17 cellular contexts compared by ENCODE assay signal in genomic region chr13:21000647-21001046, GRCh38.
A peak's percentile ranks its signal among the peaks of the same experiment; 100 is the strongest.
DNase-seq lines count a peak whose midpoint lies in the region; ATAC-seq, FAIRE-seq and TF ChIP-seq lines count a peak whose summit lies in the region.
"Had no signal": no experiment of that assay in that cellular context is flagged by ENCODE, and none has a peak within 500 bp of the region (broad histone marks: within the 10 kb centered on the region; RNA-seq: fewer than 3 reads in every experiment).

No MANE protein-coding gene starts in this region.

- no peak overlapping the region for H2AFZ ChIP-seq in HepG2 (ENCODE audit: low read length)
- H2AFZ ChIP-seq: GM23248 had no signal

- no peak overlapping the region for H3K9ac ChIP-seq in HepG2 (ENCODE audit: insufficient read depth, low read depth, low read length)
- H3K9ac ChIP-seq: BLaER1, GM23248 had no signal

- BruUV-seq in HepG2 (replicated peaks; lab: Mats Ljungman, UMichigan), result no TSS peak

- no peak for TF ChIP-seq RAD21 in HepG2 (CRISPR knock-in tag; IDR thresholded peaks at IDR 0.05)

- H3K4me1 ChIP-seq in HepG2 (ENCODE audit: insufficient read depth, low read length), result peaks cover 23% of the 10 kb centered on the region
- peaks cover 0 to 5% (median 0%) of the 10 kb centered on the region in 4 donors for H3K4me1 ChIP-seq in right lobe of liver
- H3K4me1 ChIP-seq: HAP-1 had no signal

- intact Hi-C loops in HepG2 (cut with micrococcal nuclease; ENCODE audit: unreplicated experiment), result no loop called here
- intact Hi-C loops in right lobe of liver (cut with DNase I), result no loop called here
- intact Hi-C loops in dorsolateral prefrontal cortex (cut with DNase I), result no loop called here

- no peak for TF ChIP-seq EP300 in HepG2 (IDR thresholded peaks at IDR 0.05; ENCODE audit: low read depth in 2 of 2, low read length in 2 of 2)
- no peak for TF ChIP-seq EP300 in HepG2 (CRISPR knock-in tag; IDR thresholded peaks at IDR 0.05; ENCODE audit: borderline replicate concordance)

- peaks cover 7% of the 10 kb centered on the region; the same call in 1 of the 2 replicates for H3K9me3 ChIP-seq in HepG2 (ENCODE audit: low read length)
- H3K9me3 ChIP-seq in right lobe of liver, result no peaks in the 10 kb centered on the region
- peaks cover 2% of the 10 kb centered on the region for H3K9me3 ChIP-seq in WERI-Rb-1 (ENCODE audit: severe bottlenecking)
- H3K9me3 ChIP-seq: HAP-1 had no signal

- DNase-seq in HepG2 (ENCODE audit: low spot score) (no peak), right lobe of liver (no peak), WERI-Rb-1 (no peak), NCI-H2081 treated with DMSO at 0.1 percent for 48 hours (lab: John Stamatoyannopoulos, UW) (no peak), dorsolateral prefrontal cortex (no peak)
- DNase-seq: CD4-positive, alpha-beta memory T cell; DMS153; DMS79; GF-D8; GM23248 had no signal

- TF ChIP-seq CTCF in HepG2 (CRISPR knock-in tag; IDR thresholded peaks at IDR 0.05) (no peak), right lobe of liver (IDR thresholded peaks at IDR 0.05) (no peak), VCaP (conservative IDR thresholded peaks at IDR 0.05) (no peak), WERI-Rb-1 (IDR thresholded peaks at IDR 0.05; ENCODE audit: low read depth, low read length) (no peak), dorsolateral prefrontal cortex (IDR thresholded peaks at IDR 0.05 in 54 of 56, conservative IDR thresholded peaks at IDR 0.05 in 2 of 56; ENCODE audit: low read depth in 1 of 56, partially characterized antibody in 56 of 56) (no peak)

- H3K27ac ChIP-seq in HepG2 (ENCODE audit: extremely low read length, insufficient read depth, low read length) (no peak overlapping the region), right lobe of liver (no peak overlapping the region), VCaP (peak overlapping the region; percentile 13; the same call in 1 of the 2 replicates), WERI-Rb-1 (no peak overlapping the region), dorsolateral prefrontal cortex (no peak overlapping the region)
- H3K27ac ChIP-seq: 22Rv1, BLaER1, GM23248, HL-60 had no signal

- POLR2A ChIA-PET in HepG2 (lab: Yijun Ruan, JAX), result no interaction called here

- CTCF ChIA-PET in HepG2 (lab: Yijun Ruan, JAX; ENCODE audit: low intra/inter-chr PET ratio, low total read pairs), result no interaction called here

- ATAC-seq in HepG2 (no peak), right lobe of liver (no peak)

- FAIRE-seq in HepG2 (lab: Jason Lieb, UNC) (peak; percentile 28), islet of Langerhans (lab: Jason Lieb, UNC) (peak; percentile 64)
- FAIRE-seq: GM19239 had no signal

- 74% methylated on average over 1 of the region's 1 CpG for WGBS in HepG2 (ENCODE audit: low lambda C conversion rate)
- WGBS in right lobe of liver (ENCODE audit: insufficient coverage, low coverage, low lambda C conversion rate, missing lambda C conversion rate), result 76% methylated on average over 1 of the region's 1 CpG

- H3K27me3 ChIP-seq in HepG2 (ENCODE audit: control insufficient read depth in 1 of 2, insufficient read depth in 2 of 2, low read length in 2 of 2), result no peaks in the 10 kb centered on the region
- no peaks in the 10 kb centered on the region for H3K27me3 ChIP-seq in right lobe of liver
- H3K27me3 ChIP-seq in WERI-Rb-1 (ENCODE audit: insufficient read depth, low read depth, severe bottlenecking), result no peaks in the 10 kb centered on the region
- H3K27me3 ChIP-seq in dorsolateral prefrontal cortex, result no peaks in the 10 kb centered on the region
- H3K27me3 ChIP-seq: BLaER1 had no signal

- no peak overlapping the region for H3K4me2 ChIP-seq in HepG2 (ENCODE audit: low read depth, low read length)
- H3K4me2 ChIP-seq: BLaER1 had no signal

- in situ Hi-C loops in HepG2 (cut with HindIII; ENCODE audit: extremely low pct_ligation_motif_present, low pct_unique_long_range_greater_than_20kb), result no loop called here

- TF ChIP-seq POLR2A in HepG2 (IDR thresholded peaks at IDR 0.05; ENCODE audit: insufficient read depth in 1 of 2, low read depth in 2 of 2, low read length in 2 of 2) (no peak), right lobe of liver (IDR thresholded peaks at IDR 0.05) (no peak)

- peaks cover 4% of the 10 kb centered on the region; the same call in 1 of the 2 replicates for H4K20me1 ChIP-seq in HepG2 (ENCODE audit: insufficient read depth, low read length)

- H3K36me3 ChIP-seq in HepG2 (replicated peaks in 1 of 2; ENCODE audit: control insufficient read depth in 1 of 2, insufficient read depth in 2 of 2, low read length in 2 of 2) (peaks cover 3 to 24% of the 10 kb centered on the region in 2 experiments; a peak in 4 of 5 replicates), right lobe of liver (no peaks in the 10 kb centered on the region), WERI-Rb-1 (no peaks in the 10 kb centered on the region; the same call in 1 of the 2 replicates)
- H3K36me3 ChIP-seq: HAP-1 had no signal

- no peak overlapping the region for H3K4me3 ChIP-seq in HepG2 (replicated peaks in 1 of 3; ENCODE audit: insufficient read depth in 1 of 3, low read depth in 2 of 3, low read length in 3 of 3)
- no peak overlapping the region for H3K4me3 ChIP-seq in right lobe of liver
- no peak overlapping the region for H3K4me3 ChIP-seq in WERI-Rb-1 (ENCODE audit: low read depth, low read length)
- H3K4me3 ChIP-seq in dorsolateral prefrontal cortex, result no peak overlapping the region
- H3K4me3 ChIP-seq: BLaER1, GM23248, HAP-1 had no signal

- peaks cover 39% of the 10 kb centered on the region for H3K79me2 ChIP-seq in HepG2 (ENCODE audit: insufficient read depth, low read length)

TF ChIP-seq in HepG2, 621 proteins besides CTCF, POLR2A, EP300 and RAD21:
- TF ChIP-seq ZNF589 (CRISPR knock-in tag; conservative IDR thresholded peaks at IDR 0.05), result no peak
- TF ChIP-seq NFRKB (IDR thresholded peaks at IDR 0.05), result no peak
- TF ChIP-seq MAFK (conservative IDR thresholded peaks at IDR 0.05 in 1 of 2, IDR thresholded peaks at IDR 0.05 in 1 of 2; ENCODE audit: low read length in 2 of 2), result peak; percentile 74 to 78
- peak; percentile 71 for TF ChIP-seq MAFF (IDR thresholded peaks at IDR 0.05; ENCODE audit: low read depth, low read length)
